Comparison of ENCODE assay signal across 24 cellular contexts in genomic region chr15:91516866-91517265, GRCh38.
A peak's percentile ranks its signal among the peaks of the same experiment; 100 is the strongest.
DNase-seq lines count a peak whose midpoint lies in the region; ATAC-seq lines count a peak whose summit lies in the region.
"Had no signal": no experiment of that assay in that cellular context is flagged by ENCODE, and none has a peak within 500 bp of the region (broad histone marks: within the 10 kb centered on the region; RNA-seq: fewer than 3 reads in every experiment).

No MANE protein-coding gene starts in this region.

- H3K79me2 ChIP-seq in mesendoderm (ENCODE audit: control insufficient read depth, insufficient read depth, low read length) (no peaks in the 10 kb centered on the region), trophoblast cell (ENCODE audit: control insufficient read depth, insufficient read depth, low read length, poor library complexity) (no peaks in the 10 kb centered on the region)

- peak; percentile 51 for DNase-seq in COR-L47 (lab: John Stamatoyannopoulos, UW)
- DNase-seq in NCI-H1417 treated with DMSO at 0.1 percent for 48 hours (lab: John Stamatoyannopoulos, UW) = peak; percentile 52
- DNase-seq in NCI-H748 (lab: John Stamatoyannopoulos, UW; ENCODE audit: unreplicated experiment) = peak; percentile 86
- peak; percentile 67 for DNase-seq in mesendoderm
- no peak for DNase-seq in trophoblast cell
- DNase-seq in NCI-H82 treated with DMSO at 0.1 percent for 48 hours (lab: John Stamatoyannopoulos, UW; ENCODE audit: unreplicated experiment) = no peak
- DNase-seq: activated CD4-positive, alpha-beta memory T cell treated with anti-CD3 and anti-CD28 coated beads, Interleukin-2, amount 10 ng/mL, durations not matched to agents 7 days and 5 days; activated CD4-positive, CD25-positive, alpha-beta regulatory T cell treated with anti-CD3 and anti-CD28 coated beads, Interleukin-2, amount 50 U/mL, for 72 hours; activated CD8-positive, alpha-beta memory T cell treated with anti-CD3 and anti-CD28 coated beads, Interleukin-2, amount 50 U/mL, for 4 hours; activated naive CD4-positive, alpha-beta T cell treated with anti-CD3 and anti-CD28 coated beads, Interleukin-2, amount 10 ng/mL, durations not matched to agents 7 days and 5 days; adrenal gland; body of pancreas; dermis blood vessel endothelial cell; GOT3; heart right ventricle; left ventricle myocardium superior; NCI-H2029; SHP77 treated with DMSO at 0.1 percent for 48 hours; stimulated activated CD4-positive, alpha-beta T cell treated with anti-CD3 and anti-CD28 coated beads, Interleukin-4, amount 100 ng/mL, for 1 hour; tibial artery had no signal

- H3K56ac ChIP-seq in mesendoderm (ENCODE audit: low read length) = no peak overlapping the region

- H2BK5ac ChIP-seq in mesendoderm (ENCODE audit: low read length) (no peak overlapping the region), trophoblast cell (ENCODE audit: low read depth, low read length, poor library complexity) (no peak overlapping the region)

- no peak overlapping the region for H2AFZ ChIP-seq in trophoblast cell (ENCODE audit: insufficient read depth, low read length, poor library complexity)

- no peak overlapping the region for H4K5ac ChIP-seq in mesendoderm (ENCODE audit: low read length)

- H3K4me1 ChIP-seq in mesendoderm (ENCODE audit: control insufficient read depth, low read depth, low read length) (peaks cover 6% of the 10 kb centered on the region), trophoblast cell (ENCODE audit: control insufficient read depth in 1 of 2, insufficient read depth in 2 of 2, low read length in 2 of 2) (no peaks in the 10 kb centered on the region)
- H3K4me1 ChIP-seq: adrenal gland, body of pancreas, tibial artery had no signal

- H3K27me3 ChIP-seq in mesendoderm (ENCODE audit: insufficient read depth, low read length, poor library complexity) (no peaks in the 10 kb centered on the region), trophoblast cell (ENCODE audit: insufficient read depth, low read length) (peaks cover 2% of the 10 kb centered on the region)
- H3K27me3 ChIP-seq: adrenal gland, body of pancreas, heart right ventricle, tibial artery had no signal

- no peak overlapping the region for H2BK12ac ChIP-seq in trophoblast cell (ENCODE audit: low read length)

- H2BK120ac ChIP-seq in mesendoderm (ENCODE audit: low read depth, low read length) (peak overlapping the region; percentile 14), trophoblast cell (ENCODE audit: insufficient read depth, low read length, poor library complexity) (no peak overlapping the region)

- no peak overlapping the region for H3K18ac ChIP-seq in mesendoderm (ENCODE audit: low read length)
- H3K18ac ChIP-seq in trophoblast cell (ENCODE audit: low read length) = no peak overlapping the region

- no CpG with 5 or more reads among the region's 2 CpGs for WGBS in mesendoderm (ENCODE audit: extremely low coverage, insufficient coverage, low lambda C conversion rate)
- no CpG with 5 or more reads among the region's 2 CpGs for WGBS in trophoblast cell (ENCODE audit: extremely low coverage, insufficient coverage, insufficient read length)

- H2BK15ac ChIP-seq in mesendoderm (replicated peaks; ENCODE audit: low read depth) = no peak overlapping the region

- H4K8ac ChIP-seq in mesendoderm (ENCODE audit: low read depth, low read length) (no peak overlapping the region), trophoblast cell (ENCODE audit: low read depth, low read length) (no peak overlapping the region)

- H3K36me3 ChIP-seq in mesendoderm (ENCODE audit: control insufficient read depth, insufficient read depth, low read length) (no peaks in the 10 kb centered on the region), trophoblast cell (ENCODE audit: control insufficient read depth in 1 of 2, insufficient read depth in 2 of 2, low read length in 2 of 2) (no peaks in the 10 kb centered on the region)
- H3K36me3 ChIP-seq: adrenal gland, heart right ventricle, neutrophil, tibial artery had no signal

- H2AK5ac ChIP-seq in mesendoderm (ENCODE audit: low read length) = no peak overlapping the region
- no peak overlapping the region for H2AK5ac ChIP-seq in trophoblast cell (ENCODE audit: low read length)

- H3K9me3 ChIP-seq in trophoblast cell (ENCODE audit: insufficient read depth, low read depth, low read length) = no peaks in the 10 kb centered on the region
- H3K9me3 ChIP-seq: adrenal gland, body of pancreas, heart right ventricle, neutrophil, tibial artery had no signal

- H3K14ac ChIP-seq in trophoblast cell (ENCODE audit: low read length) = no peak overlapping the region

- no peak overlapping the region for H3K23ac ChIP-seq in mesendoderm (ENCODE audit: low read length)
- no peak overlapping the region for H3K23ac ChIP-seq in trophoblast cell (ENCODE audit: low read length)

- H4K91ac ChIP-seq in trophoblast cell (ENCODE audit: low read depth, low read length) = no peak overlapping the region

- ATAC-seq in GM19452 (IDR thresholded peaks at IDR 0.05; ENCODE audit: unreplicated experiment) = no peak
- ATAC-seq: body of pancreas, heart right ventricle, left ventricle myocardium superior, Panc1 had no signal

- H4K12ac ChIP-seq in trophoblast cell (ENCODE audit: low read depth, low read length) = no peak overlapping the region

- H3K27ac ChIP-seq in mesendoderm (ENCODE audit: low read depth, low read length) = peak overlapping the region; percentile 50
- no peak overlapping the region for H3K27ac ChIP-seq in trophoblast cell (ENCODE audit: low read depth, low read length)
- H3K27ac ChIP-seq: adrenal gland, body of pancreas, C4-2B, heart right ventricle, neutrophil, tibial artery had no signal

- H3K4me3 ChIP-seq in mesendoderm (ENCODE audit: low read length) = no peak overlapping the region
- H3K4me3 ChIP-seq in trophoblast cell (ENCODE audit: low read depth, low read length) = no peak overlapping the region
- H3K4me3 ChIP-seq: adrenal gland, body of pancreas, heart right ventricle, tibial artery had no signal

- no peak overlapping the region for H3K9ac ChIP-seq in mesendoderm (ENCODE audit: low read length)
- H3K9ac ChIP-seq in trophoblast cell (ENCODE audit: low read length) = no peak overlapping the region

- no peak overlapping the region for H3K4me2 ChIP-seq in mesendoderm (ENCODE audit: low read length)
- no peak overlapping the region for H3K4me2 ChIP-seq in trophoblast cell (ENCODE audit: low read length)

- H3K4ac ChIP-seq in mesendoderm (ENCODE audit: low read depth, low read length) (no peak overlapping the region), trophoblast cell (ENCODE audit: low read depth, low read length) (no peak overlapping the region)

- H3K79me1 ChIP-seq in mesendoderm (ENCODE audit: low read length) (no peaks in the 10 kb centered on the region), trophoblast cell (ENCODE audit: low read length) (no peaks in the 10 kb centered on the region)

Comparison
In these comparisons a context has a peak if more than half of its experiments do, and no peak if none do; other contexts are left out.
1. DNase-seq: peak in COR-L47 (single experiment), NCI-H1417 treated with DMSO at 0.1 percent for 48 hours (single experiment), NCI-H748 (single experiment) and mesendoderm (single experiment); none in trophoblast cell (0 of 2) and NCI-H82 treated with DMSO at 0.1 percent for 48 hours (single experiment).